32 cellular contexts compared by ENCODE assay signal in genomic region chr3:127222163-127222562, GRCh38. TPM values are rescaled to one million over a fixed set of nuclear protein-coding genes. Genes with fewer than 3 reads are reported as not detected.
"Had no signal": no experiment of that assay in that cellular context is flagged by ENCODE, and none has a peak within 500 bp of the region (broad histone marks: within the 10 kb centered on the region; RNA-seq: fewer than 3 reads in every experiment).

No MANE protein-coding gene starts in this region.

- FAIRE-seq: kidney had no signal

- H3K36me3 ChIP-seq: gastrocnemius medialis, suprapubic skin, transverse colon, vagina had no signal

- H3K9me3 ChIP-seq: gastrocnemius medialis, mucosa of descending colon, suprapubic skin, transverse colon, vagina had no signal

- H3K79me2 ChIP-seq: parathyroid adenoma had no signal

- H3K4me1 ChIP-seq: gastrocnemius medialis, parathyroid adenoma, suprapubic skin, transverse colon, vagina had no signal

- H3K4me3 Mint-ChIP-seq: mesothelial cell of epicardium; natural killer cell treated with Interleukin-12 subunit alpha and Interleukin-12 subunit beta and Interleukin-15 and Interleukin-18, amount 100 ng/mL, for 72 hours; neural crest cell; stimulated activated naive CD8-positive, alpha-beta T cell treated with anti-CD3 and anti-CD28 coated beads, Interleukin-15, amount 100 ng/mL, for 72 hours had no signal

- H3K4me1 Mint-ChIP-seq: mesothelial cell of epicardium had no signal

- H3K27ac Mint-ChIP-seq: mesothelial cell of epicardium; natural killer cell treated with Interleukin-12 subunit alpha and Interleukin-12 subunit beta and Interleukin-15 and Interleukin-18, amount 100 ng/mL, for 72 hours; progenitor cell of endocrine pancreas; stimulated activated naive CD8-positive, alpha-beta T cell treated with anti-CD3 and anti-CD28 coated beads, Interleukin-15, amount 100 ng/mL, for 72 hours had no signal

- H3K9ac ChIP-seq: parathyroid adenoma had no signal

- H3K4me3 ChIP-seq: dorsolateral prefrontal cortex, gastrocnemius medialis, mucosa of descending colon, smooth muscle cell, suprapubic skin, transverse colon, vagina had no signal

- H3K27me3 ChIP-seq: vagina had no signal

- H3K36me3 Mint-ChIP-seq: mesothelial cell of epicardium; natural killer cell treated with Interleukin-12 subunit alpha and Interleukin-12 subunit beta and Interleukin-15 and Interleukin-18, amount 100 ng/mL, for 72 hours had no signal

- H2AFZ ChIP-seq: parathyroid adenoma had no signal

- DNase-seq: dorsolateral prefrontal cortex; effector CD4-positive, alpha-beta T cell; foreskin fibroblast; gastrocnemius medialis; kidney; mesenchymal stem cell; mucosa of descending colon; naive B cell; stimulated activated CD4-positive, alpha-beta T cell treated with anti-CD3 and anti-CD28 coated beads, Interleukin-12 subunit alpha, Interleukin-12 subunit beta, amount 100 ng/mL, for 4 hours; stimulated activated CD4-positive, alpha-beta T cell treated with anti-CD3 and anti-CD28 coated beads, Interleukin-1b, Interleukin-23, amount 100 ng/mL, for 48 hours; stimulated activated CD4-positive, alpha-beta T cell treated with anti-CD3 and anti-CD28 coated beads, Interleukin-4, amount 100 ng/mL, for 1 hour; stimulated activated CD8-positive, alpha-beta memory T cell treated with anti-CD3 and anti-CD28 coated beads, Interleukin-4, amount 100 ng/mL, for 48 hours; stimulated activated naive CD4-positive, alpha-beta T cell; stimulated activated naive CD8-positive, alpha-beta T cell treated with anti-CD3 and anti-CD28 coated beads, Interleukin-15, amount 100 ng/mL, for 72 hours; transverse colon had no signal

- H3K4me2 ChIP-seq: smooth muscle cell had no signal

RNA-seq across cellular contexts. Expression of gene PRR23E, which starts 29.2 kb away (rescaled TPM):
- total RNA-seq: dorsolateral prefrontal cortex; gastrocnemius medialis; glomerular endothelial cell; kidney; left lobe of liver; lower leg skin; lung microvascular endothelial cell; mesothelial cell of epicardium; mucosa of descending colon; natural killer cell treated with Interleukin-12 subunit alpha and Interleukin-12 subunit beta and Interleukin-15 and Interleukin-18, amount 100 ng/mL, for 72 hours; neural crest cell; osteoblast; progenitor cell of endocrine pancreas; sciatic nerve; smooth muscle cell; suprapubic skin; transverse colon; ureter; vagina had no signal
- polyA plus RNA-seq: esophagus, smooth muscle cell, thymus had no signal
